ENCODE assay signal across 12 cellular contexts in genomic region chr15:89442155-89442554, GRCh38. TPM values are rescaled to one million over a fixed set of nuclear protein-coding genes. Genes with fewer than 3 reads are reported as not detected.
DNase-seq lines count a peak whose midpoint lies in the region; ATAC-seq and TF ChIP-seq lines count a peak whose summit lies in the region.
"Had no signal": no experiment of that assay in that cellular context is flagged by ENCODE, and none has a peak within 500 bp of the region (broad histone marks: within the 10 kb centered on the region; RNA-seq: fewer than 3 reads in every experiment).

No MANE protein-coding gene starts in this region.

- no peak for TF ChIP-seq CTCF in mucosa of descending colon (IDR thresholded peaks at IDR 0.05)

- H2AK5ac ChIP-seq in neuronal stem cell (ENCODE audit: low read depth, low read length), result peak overlapping the region; percentile 59

- no peaks in the 10 kb centered on the region for H3K79me1 ChIP-seq in neuronal stem cell (ENCODE audit: low read depth, low read length)

- peak overlapping the region; percentile 11 for H3K18ac ChIP-seq in neuronal stem cell (ENCODE audit: low read length)

- peak overlapping the region; percentile 77 for H3K27ac ChIP-seq in BLaER1
- peak overlapping the region; percentile 74 for H3K27ac ChIP-seq in Karpas-422 (ENCODE audit: low read length)
- H3K27ac ChIP-seq in SK-N-MC, result peak overlapping the region; percentile 66
- no peak overlapping the region for H3K27ac ChIP-seq in neuronal stem cell (replicated peaks; ENCODE audit: low read length)
- H3K27ac ChIP-seq: GM23248 had no signal

- H4K20me1 ChIP-seq in BLaER1 (no peaks in the 10 kb centered on the region), Karpas-422 (ENCODE audit: insufficient read depth, low read depth, low read length) (no peaks in the 10 kb centered on the region)

- ATAC-seq in mucosa of descending colon (no peak), HG03108 (IDR thresholded peaks at IDR 0.05; ENCODE audit: unreplicated experiment) (no peak)

- H4K91ac ChIP-seq in neuronal stem cell (ENCODE audit: low read depth, low read length, poor library complexity), result no peak overlapping the region

- H3K9me3 ChIP-seq in BLaER1, result no peaks in the 10 kb centered on the region
- H3K9me3 ChIP-seq in Karpas-422 (ENCODE audit: low read length), result no peaks in the 10 kb centered on the region
- no peaks in the 10 kb centered on the region for H3K9me3 ChIP-seq in SK-N-MC (ENCODE audit: low read depth, low read length)
- no peaks in the 10 kb centered on the region for H3K9me3 ChIP-seq in neuronal stem cell (replicated peaks in 1 of 2; ENCODE audit: control insufficient read depth in 2 of 2, insufficient read depth in 1 of 2, low read depth in 1 of 2, low read length in 2 of 2)
- H3K9me3 ChIP-seq in mucosa of descending colon, result no peaks in the 10 kb centered on the region

- H2BK5ac ChIP-seq in neuronal stem cell (ENCODE audit: low read length), result no peak overlapping the region

- H3K4me3 ChIP-seq in BLaER1, result 0 out of 2 replicates have a peak overlapping the region, but pooled peaks have one; percentile 4
- H3K4me3 ChIP-seq in Karpas-422 (ENCODE audit: low read length), result no peak overlapping the region; the same call in 1 of the 2 replicates
- H3K4me3 ChIP-seq in SK-N-MC, result no peak overlapping the region
- H3K4me3 ChIP-seq in neuronal stem cell (ENCODE audit: low read length in 2 of 2), result no peak overlapping the region
- no peak overlapping the region for H3K4me3 ChIP-seq in mucosa of descending colon
- H3K4me3 ChIP-seq: GM23248 had no signal

- H2BK15ac ChIP-seq in neuronal stem cell (ENCODE audit: low read length), result peak overlapping the region; percentile 33

- H3K36me3 ChIP-seq in BLaER1 (no peaks in the 10 kb centered on the region), Karpas-422 (ENCODE audit: insufficient read depth, low read length) (no peaks in the 10 kb centered on the region), SK-N-MC (ENCODE audit: insufficient read depth, low read length) (no peaks in the 10 kb centered on the region), neuronal stem cell (replicated peaks in 1 of 2; ENCODE audit: control insufficient read depth in 2 of 2, insufficient read depth in 2 of 2, low read length in 2 of 2) (no peaks in the 10 kb centered on the region), mucosa of descending colon (ENCODE audit: low read depth) (no peaks in the 10 kb centered on the region)

- no peak for DNase-seq in Karpas-422
- DNase-seq in SK-N-MC (ENCODE audit: low read depth, low spot score), result no peak
- no peak for DNase-seq in neuronal stem cell (ENCODE audit: low spot score)
- no peak for DNase-seq in CD1c-positive myeloid dendritic cell (ENCODE audit: extremely low spot score)
- DNase-seq in globus pallidus (ENCODE audit: low spot score), result no peak
- DNase-seq in mucosa of descending colon, result no peak
- DNase-seq: DMS153, NCI-H1048 had no signal

- H4K8ac ChIP-seq in neuronal stem cell (ENCODE audit: low read depth, low read length), result no peak overlapping the region

- WGBS in neuronal stem cell (ENCODE audit: extremely low coverage in 2 of 2, insufficient read length in 2 of 2, insufficient replicate concordance in 1 of 2), 2 donors, result no CpG with 5 or more reads among the region's 10 CpGs

- intact Hi-C loops in mucosa of descending colon (cut with DNase I, micrococcal nuclease), result no loop called here

- no peak overlapping the region for H3K14ac ChIP-seq in neuronal stem cell (ENCODE audit: low read length)

- no peak overlapping the region for H3K4ac ChIP-seq in neuronal stem cell (ENCODE audit: low read length)

- H3K27me3 ChIP-seq in BLaER1, result no peaks in the 10 kb centered on the region
- H3K27me3 ChIP-seq in Karpas-422 (ENCODE audit: low read length), result no peaks in the 10 kb centered on the region
- peaks cover 3 to 79% (median 37%) of the 10 kb centered on the region in 3 experiments for H3K27me3 ChIP-seq in neuronal stem cell (ENCODE audit: control insufficient read depth in 3 of 3, insufficient read depth in 3 of 3, low read depth in 1 of 3, low read length in 3 of 3)

- peak overlapping the region; percentile 52 for H3K9ac ChIP-seq in BLaER1
- peak overlapping the region; percentile 49 for H3K9ac ChIP-seq in Karpas-422 (ENCODE audit: low read length)
- no peak overlapping the region for H3K9ac ChIP-seq in SK-N-MC (ENCODE audit: insufficient read length)
- H3K9ac ChIP-seq in neuronal stem cell (ENCODE audit: low read depth, low read length, poor library complexity), result no peak overlapping the region
- H3K9ac ChIP-seq: GM23248 had no signal

- peaks cover 51% of the 10 kb centered on the region for H3K4me1 ChIP-seq in BLaER1
- H3K4me1 ChIP-seq in Karpas-422 (ENCODE audit: low read length), result peaks cover 25% of the 10 kb centered on the region
- peaks cover 0 to 16% of the 10 kb centered on the region in 2 donors for H3K4me1 ChIP-seq in neuronal stem cell (ENCODE audit: control insufficient read depth in 2 of 2, insufficient read depth in 1 of 2, low read depth in 1 of 2, low read length in 2 of 2)
- no peaks in the 10 kb centered on the region for H3K4me1 ChIP-seq in mucosa of descending colon (ENCODE audit: low read depth)

- no peaks in the 10 kb centered on the region for H3K79me2 ChIP-seq in Karpas-422 (ENCODE audit: low read length)

- H3K4me2 ChIP-seq in BLaER1 (peak overlapping the region; percentile 87), Karpas-422 (ENCODE audit: low read depth, low read length, poor library complexity, severe bottlenecking) (peak overlapping the region; percentile 55), neuronal stem cell (ENCODE audit: insufficient read depth, low read length, poor library complexity, severe bottlenecking) (no peak overlapping the region)

- no peak overlapping the region for H3K23ac ChIP-seq in neuronal stem cell (ENCODE audit: low read depth, low read length, poor library complexity)

- H2BK12ac ChIP-seq in neuronal stem cell (ENCODE audit: low read length), result no peak overlapping the region

- no peak overlapping the region for H2BK120ac ChIP-seq in neuronal stem cell (ENCODE audit: low read depth, low read length)

- H2AFZ ChIP-seq in Karpas-422 (ENCODE audit: low read length) (peak overlapping the region; percentile 64; the same call in 1 of the 2 replicates), neuronal stem cell (ENCODE audit: low read length) (no peak overlapping the region)
- H2AFZ ChIP-seq: GM23248 had no signal

- H3K9me2 ChIP-seq in Karpas-422 (replicated peaks; ENCODE audit: insufficient read depth, low read length), result no peaks in the 10 kb centered on the region

RNA-seq across cellular contexts. Expression of gene RHCG, which starts 54.2 kb away (rescaled TPM):
- total RNA-seq in Karpas-422 (2014; rRNA removed; shearing (Covaris generic); ENCODE audit: low replicate concordance), result not detected in 2 replicates
- not detected for polyA plus RNA-seq in neuronal stem cell (2013, experiment 1 of 2)
- not detected for polyA plus RNA-seq in neuronal stem cell (2013, experiment 2 of 2)
- total RNA-seq in mucosa of descending colon, result under 1 TPM in 1 of 3 donors, not detected in 2; 0.98 TPM
- total RNA-seq: GM23248, HFFc6 had no signal
- polyA plus RNA-seq: GM23248 had no signal

Comparison
In these comparisons a context has a peak if more than half of its experiments do, and no peak if none do; other contexts are left out.
1. H3K9ac ChIP-seq: peak in BLaER1 (single experiment) and Karpas-422 (single experiment); none in SK-N-MC (single experiment) and neuronal stem cell (single experiment).